In the genomic region with DNA sequence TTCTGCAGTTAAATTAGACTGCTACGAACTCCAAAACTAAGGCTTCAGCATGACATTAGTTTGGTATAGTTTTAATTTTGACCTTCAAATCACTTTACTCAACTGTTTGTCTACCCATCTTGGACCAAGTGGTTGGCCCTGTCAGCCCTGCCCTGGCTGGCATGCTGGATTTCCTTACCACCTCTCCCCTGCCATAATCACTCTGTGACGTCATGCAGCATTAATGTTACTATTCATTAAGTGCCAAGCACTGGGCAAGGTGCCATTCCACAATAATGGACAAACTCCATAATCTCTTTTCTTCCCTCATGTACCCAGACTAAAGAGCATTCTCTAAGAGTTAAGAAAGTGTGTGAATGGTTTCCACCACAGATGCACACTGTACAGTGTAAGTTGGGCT, we compare ENCODE assay signal across 19 cellular contexts.
DNase-seq lines count a peak whose midpoint lies in the region; ATAC-seq, FAIRE-seq and TF ChIP-seq lines count a peak whose summit lies in the region.
"Had no signal": no experiment of that assay in that cellular context is flagged by ENCODE, and none has a peak within 500 bp of the region (broad histone marks: within the 10 kb centered on the region; RNA-seq: fewer than 3 reads in every experiment).

No MANE protein-coding gene starts in this region.

- no peak for TF ChIP-seq EP300 in HepG2 (IDR thresholded peaks at IDR 0.05; ENCODE audit: low read depth in 2 of 2, low read length in 2 of 2)
- no peak for TF ChIP-seq EP300 in HepG2 (CRISPR knock-in tag; IDR thresholded peaks at IDR 0.05; ENCODE audit: borderline replicate concordance)

- CTCF ChIA-PET in HepG2 (lab: Yijun Ruan, JAX; ENCODE audit: low intra/inter-chr PET ratio, low total read pairs): no interaction called here

- H2AFZ ChIP-seq in HepG2 (ENCODE audit: low read length): no peak overlapping the region

- H3K27me3 ChIP-seq in HepG2 (ENCODE audit: control insufficient read depth in 1 of 2, insufficient read depth in 2 of 2, low read length in 2 of 2) (no peaks in the 10 kb centered on the region), right lobe of liver (no peaks in the 10 kb centered on the region)
- H3K27me3 ChIP-seq: MG63 had no signal

- H3K4me1 ChIP-seq in HepG2 (ENCODE audit: insufficient read depth, low read length) (no peaks in the 10 kb centered on the region), right lobe of liver (no peaks in the 10 kb centered on the region)

- no peak overlapping the region for H3K4me2 ChIP-seq in HepG2 (ENCODE audit: low read depth, low read length)

- 0% methylated on average over 2 of the region's 2 CpGs for WGBS in HepG2 (ENCODE audit: low lambda C conversion rate)
- WGBS in right lobe of liver (ENCODE audit: insufficient coverage, low coverage, low lambda C conversion rate, missing lambda C conversion rate): 29% methylated on average over 2 of the region's 2 CpGs

- TF ChIP-seq RAD21 in HepG2 (CRISPR knock-in tag; IDR thresholded peaks at IDR 0.05): no peak

- no peaks in the 10 kb centered on the region for H3K79me2 ChIP-seq in HepG2 (ENCODE audit: insufficient read depth, low read length)

- no peak for TF ChIP-seq POLR2A in HepG2 (IDR thresholded peaks at IDR 0.05; ENCODE audit: insufficient read depth in 1 of 2, low read depth in 2 of 2, low read length in 2 of 2)
- no peak for TF ChIP-seq POLR2A in right lobe of liver (IDR thresholded peaks at IDR 0.05)

- H3K9me3 ChIP-seq in HepG2 (ENCODE audit: low read length) (no peaks in the 10 kb centered on the region), right lobe of liver (no peaks in the 10 kb centered on the region)
- H3K9me3 ChIP-seq: MG63 had no signal

- ATAC-seq in HepG2 (no peak), right lobe of liver (no peak), HG03095 (IDR thresholded peaks at IDR 0.05; ENCODE audit: unreplicated experiment) (no peak)
- ATAC-seq: PC-3 had no signal

- TF ChIP-seq CTCF in HepG2 (CRISPR knock-in tag; IDR thresholded peaks at IDR 0.05) (no peak), right lobe of liver (IDR thresholded peaks at IDR 0.05) (no peak)

- H3K36me3 ChIP-seq in HepG2 (replicated peaks in 1 of 2; ENCODE audit: control insufficient read depth in 1 of 2, insufficient read depth in 2 of 2, low read length in 2 of 2): no peaks in the 10 kb centered on the region
- H3K36me3 ChIP-seq in right lobe of liver: no peaks in the 10 kb centered on the region
- H3K36me3 ChIP-seq: MG63 had no signal

- DNase-seq in HepG2 (ENCODE audit: low spot score) (no peak), right lobe of liver (no peak), NCI-H69 (lab: John Stamatoyannopoulos, UW) (peak; percentile 1), medulla oblongata (ENCODE audit: extremely low spot score) (peak; percentile 12), NCI-H1092 treated with DMSO at 0.1 percent for 48 hours (lab: John Stamatoyannopoulos, UW) (no peak), DMS114 treated with DMSO at 0.1 percent for 48 hours (lab: John Stamatoyannopoulos, UW; ENCODE audit: unreplicated experiment) (no peak)
- DNase-seq: DMS153, GDM1, MG63, NCI-H1048, NCI-H2081 treated with DMSO at 0.1 percent for 48 hours, NCI-H510A, NCI-H774, PC-3, RPMI8226, SHP77 treated with DMSO at 0.1 percent for 48 hours had no signal

- intact Hi-C loops in HepG2 (cut with micrococcal nuclease; ENCODE audit: unreplicated experiment) (no loop called here), right lobe of liver (cut with DNase I) (no loop called here)

- no peak overlapping the region for H3K9ac ChIP-seq in HepG2 (ENCODE audit: insufficient read depth, low read depth, low read length)

- H3K27ac ChIP-seq in HepG2 (ENCODE audit: extremely low read length, insufficient read depth, low read length) (no peak overlapping the region), right lobe of liver (no peak overlapping the region)
- H3K27ac ChIP-seq: C4-2B had no signal

- POLR2A ChIA-PET in HepG2 (lab: Yijun Ruan, JAX): no interaction called here

- BruUV-seq in HepG2 (replicated peaks; lab: Mats Ljungman, UMichigan): no TSS peak

- in situ Hi-C loops in HepG2 (cut with HindIII; ENCODE audit: extremely low pct_ligation_motif_present, low pct_unique_long_range_greater_than_20kb): no loop called here

- FAIRE-seq in HepG2 (lab: Jason Lieb, UNC): no peak
- FAIRE-seq: H54 had no signal

- no peak overlapping the region for H3K4me3 ChIP-seq in HepG2 (replicated peaks in 1 of 3; ENCODE audit: insufficient read depth in 1 of 3, low read depth in 2 of 3, low read length in 3 of 3)
- no peak overlapping the region for H3K4me3 ChIP-seq in right lobe of liver
- H3K4me3 ChIP-seq: MG63 had no signal

- H4K20me1 ChIP-seq in HepG2 (ENCODE audit: insufficient read depth, low read length): no peaks in the 10 kb centered on the region

TF ChIP-seq in HepG2, 621 proteins besides CTCF, POLR2A, EP300 and RAD21:
- TF ChIP-seq ADNP (CRISPR knock-in tag; IDR thresholded peaks at IDR 0.05) (no peak), ATF7 (IDR thresholded peaks at IDR 0.05) (peak; percentile 89), ATF7 (CRISPR knock-in tag; IDR thresholded peaks at IDR 0.05) (no peak), CREB1 (IDR thresholded peaks at IDR 0.05) (peak; percentile 94), CREB1 (CRISPR knock-in tag; IDR thresholded peaks at IDR 0.05) (no peak)

Comparison
In these comparisons a context has a peak if more than half of its experiments do, and no peak if none do; other contexts are left out.
1. DNase-seq: peak in NCI-H69 (single experiment) and medulla oblongata (single experiment); none in HepG2 (single experiment), right lobe of liver (0 of 3), NCI-H1092 treated with DMSO at 0.1 percent for 48 hours (single experiment) and DMS114 treated with DMSO at 0.1 percent for 48 hours (single experiment).